Comparison of ENCODE assay signal across 7 cellular contexts in the genomic region with DNA sequence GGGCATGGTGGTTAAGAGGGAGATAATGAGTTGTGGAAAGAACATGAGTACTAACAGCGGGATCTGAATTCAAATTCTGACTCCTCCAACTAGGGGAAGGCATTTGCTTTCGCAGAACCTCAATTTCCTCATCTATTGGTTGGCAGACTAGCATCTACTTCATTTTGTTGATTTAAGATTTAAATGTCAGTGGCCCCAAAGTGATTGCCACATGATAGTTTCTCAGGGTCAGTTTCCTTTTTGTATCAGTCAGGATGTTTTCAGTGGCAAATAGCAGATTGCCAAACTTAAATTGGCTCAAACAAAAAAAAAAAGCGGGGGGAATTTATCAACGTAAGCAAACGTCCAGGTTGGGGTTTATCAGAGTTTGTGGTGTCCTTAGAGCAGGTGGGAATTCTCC. TPM values are rescaled to one million over a fixed set of nuclear protein-coding genes. Genes with fewer than 3 reads are reported as not detected.
"Had no signal": no experiment of that assay in that cellular context is flagged by ENCODE, and none has a peak within 500 bp of the region (broad histone marks: within the 10 kb centered on the region; RNA-seq: fewer than 3 reads in every experiment).

No MANE protein-coding gene starts in this region.

- H3K4me1 Mint-ChIP-seq: IgD-negative memory B cell had no signal

- ATAC-seq: HCT116 had no signal

- H3K4me3 Mint-ChIP-seq: HFFc6, IgD-negative memory B cell had no signal

- DNase-seq: GM23248, GOT3, H7, HFFc6 had no signal

- H3K27ac Mint-ChIP-seq: HFFc6, IgD-negative memory B cell had no signal

RNA-seq across cellular contexts. Expression of gene NOS2, which starts 25.1 kb away (rescaled TPM):
- total RNA-seq: GM23248, HFFc6, HT-29 had no signal
